1 cellular context compared by ENCODE assay signal in the genomic region with DNA sequence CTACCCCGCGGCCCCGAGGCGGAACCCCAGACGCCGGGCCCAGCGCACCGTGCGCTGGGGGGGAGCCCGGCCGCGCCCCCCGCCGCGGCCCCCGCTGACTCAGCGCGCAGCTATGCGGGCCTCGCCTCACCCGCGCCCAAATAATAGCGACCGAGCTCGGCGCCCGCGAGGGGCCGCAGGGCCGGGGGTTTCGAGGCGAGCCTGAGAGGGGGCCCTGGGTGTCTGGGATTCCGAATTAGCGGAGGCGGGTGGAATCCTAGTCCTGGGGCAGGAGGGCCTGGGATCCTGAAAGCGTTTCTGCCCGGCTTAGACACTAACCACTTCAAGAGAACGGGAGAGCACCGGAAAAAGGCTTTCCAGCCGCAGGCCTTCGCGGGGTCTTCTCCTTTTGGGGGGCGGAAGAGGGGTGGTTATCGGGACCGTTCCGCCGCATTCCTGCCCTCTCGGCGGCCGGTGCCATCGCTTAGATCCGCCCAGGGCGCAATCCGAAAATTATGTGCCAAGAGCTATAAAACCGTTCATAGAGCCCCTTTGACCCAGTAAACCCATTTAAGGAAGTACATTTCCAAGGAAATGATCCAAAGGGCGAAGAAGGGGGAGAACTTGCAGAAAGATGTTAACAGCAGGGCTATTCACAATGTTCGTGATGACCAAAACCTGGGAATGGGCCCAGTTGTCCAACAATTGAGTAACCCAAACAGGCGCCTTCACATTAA.
TF ChIP-seq lines count a peak whose summit lies in the region.

No MANE protein-coding gene starts in this region.

TF ChIP-seq in HepG2, 621 proteins besides CTCF, POLR2A, EP300 and RAD21 (continued from another document and continues in another):
- TF ChIP-seq, protein P1, sequence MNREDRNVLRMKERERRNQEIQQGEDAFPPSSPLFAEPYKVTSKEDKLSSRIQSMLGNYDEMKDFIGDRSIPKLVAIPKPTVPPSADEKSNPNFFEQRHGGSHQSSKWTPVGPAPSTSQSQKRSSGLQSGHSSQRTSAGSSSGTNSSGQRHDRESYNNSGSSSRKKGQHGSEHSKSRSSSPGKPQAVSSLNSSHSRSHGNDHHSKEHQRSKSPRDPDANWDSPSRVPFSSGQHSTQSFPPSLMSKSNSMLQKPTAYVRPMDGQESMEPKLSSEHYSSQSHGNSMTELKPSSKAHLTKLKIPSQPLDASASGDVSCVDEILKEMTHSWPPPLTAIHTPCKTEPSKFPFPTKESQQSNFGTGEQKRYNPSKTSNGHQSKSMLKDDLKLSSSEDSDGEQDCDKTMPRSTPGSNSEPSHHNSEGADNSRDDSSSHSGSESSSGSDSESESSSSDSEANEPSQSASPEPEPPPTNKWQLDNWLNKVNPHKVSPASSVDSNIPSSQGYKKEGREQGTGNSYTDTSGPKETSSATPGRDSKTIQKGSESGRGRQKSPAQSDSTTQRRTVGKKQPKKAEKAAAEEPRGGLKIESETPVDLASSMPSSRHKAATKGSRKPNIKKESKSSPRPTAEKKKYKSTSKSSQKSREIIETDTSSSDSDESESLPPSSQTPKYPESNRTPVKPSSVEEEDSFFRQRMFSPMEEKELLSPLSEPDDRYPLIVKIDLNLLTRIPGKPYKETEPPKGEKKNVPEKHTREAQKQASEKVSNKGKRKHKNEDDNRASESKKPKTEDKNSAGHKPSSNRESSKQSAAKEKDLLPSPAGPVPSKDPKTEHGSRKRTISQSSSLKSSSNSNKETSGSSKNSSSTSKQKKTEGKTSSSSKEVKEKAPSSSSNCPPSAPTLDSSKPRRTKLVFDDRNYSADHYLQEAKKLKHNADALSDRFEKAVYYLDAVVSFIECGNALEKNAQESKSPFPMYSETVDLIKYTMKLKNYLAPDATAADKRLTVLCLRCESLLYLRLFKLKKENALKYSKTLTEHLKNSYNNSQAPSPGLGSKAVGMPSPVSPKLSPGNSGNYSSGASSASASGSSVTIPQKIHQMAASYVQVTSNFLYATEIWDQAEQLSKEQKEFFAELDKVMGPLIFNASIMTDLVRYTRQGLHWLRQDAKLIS (CRISPR knock-in tag; IDR thresholded peaks at IDR 0.05), result peak; percentile 89
- TF ChIP-seq NFKBIZ (CRISPR knock-in tag; IDR thresholded peaks at IDR 0.05) (0 out of 2 replicates have a peak, but pooled peaks have one; percentile 34), ZNF780A (CRISPR knock-in tag; IDR thresholded peaks at IDR 0.05) (no peak), ZNF547 (CRISPR knock-in tag; IDR thresholded peaks at IDR 0.05) (peak; percentile 54), MYC (CRISPR knock-in tag; IDR thresholded peaks at IDR 0.05; ENCODE audit: borderline replicate concordance) (peak; percentile 19; the same call in 1 of the 2 replicates), HNF4G (IDR thresholded peaks at IDR 0.05; ENCODE audit: borderline replicate concordance, low read depth, low read length) (no peak), HNF4G (CRISPR knock-in tag; IDR thresholded peaks at IDR 0.05; ENCODE audit: borderline replicate concordance, low read depth) (peak; percentile 72), ZNF256 (CRISPR knock-in tag; conservative IDR thresholded peaks at IDR 0.05) (no peak), PHF20 (CRISPR knock-in tag; IDR thresholded peaks at IDR 0.05) (no peak), ZNF124 (CRISPR knock-in tag; IDR thresholded peaks at IDR 0.05) (no peak), PHB2 (IDR thresholded peaks at IDR 0.05; ENCODE audit: partially characterized antibody) (no peak), ZNF589 (CRISPR knock-in tag; conservative IDR thresholded peaks at IDR 0.05) (no peak), BCL6 (CRISPR knock-in tag; IDR thresholded peaks at IDR 0.05) (no peak), GABPB1 (CRISPR knock-in tag; IDR thresholded peaks at IDR 0.05) (peak; percentile 66), ISL2 (CRISPR knock-in tag; IDR thresholded peaks at IDR 0.05) (no peak; the same call in 1 of the 2 replicates), NKX3-1 (CRISPR knock-in tag; IDR thresholded peaks at IDR 0.05) (no peak), HNRNPUL1 (IDR thresholded peaks at IDR 0.05; ENCODE audit: low read depth, low read length) (no peak; the same call in 1 of the 2 replicates), ZNF207 (IDR thresholded peaks at IDR 0.05; ENCODE audit: borderline replicate concordance) (no peak), EZH2 (conservative IDR thresholded peaks at IDR 0.05; ENCODE audit: low read depth, low read length) (no peak), ZNF235 (CRISPR knock-in tag; IDR thresholded peaks at IDR 0.05; ENCODE audit: borderline replicate concordance) (no peak), RNF2 (conservative IDR thresholded peaks at IDR 0.05; ENCODE audit: low read depth) (peak; percentile 61; the same call in 1 of the 2 replicates), ZNF225 (CRISPR knock-in tag; IDR thresholded peaks at IDR 0.05) (no peak), ZSCAN22 (CRISPR knock-in tag; IDR thresholded peaks at IDR 0.05) (no peak), MAF1 (CRISPR knock-in tag; IDR thresholded peaks at IDR 0.05; ENCODE audit: borderline replicate concordance) (no peak), ZNF550 (CRISPR knock-in tag; IDR thresholded peaks at IDR 0.05; ENCODE audit: borderline replicate concordance) (no peak), ZNF232 (CRISPR knock-in tag; IDR thresholded peaks at IDR 0.05; ENCODE audit: borderline replicate concordance) (no peak), EED (CRISPR knock-in tag; IDR thresholded peaks at IDR 0.05) (peak; percentile 77; the same call in 1 of the 2 replicates), ZNF775 (CRISPR knock-in tag; IDR thresholded peaks at IDR 0.05; ENCODE audit: borderline replicate concordance) (peak; percentile 75; the same call in 1 of the 2 replicates)
- TF ChIP-seq, protein P2, sequence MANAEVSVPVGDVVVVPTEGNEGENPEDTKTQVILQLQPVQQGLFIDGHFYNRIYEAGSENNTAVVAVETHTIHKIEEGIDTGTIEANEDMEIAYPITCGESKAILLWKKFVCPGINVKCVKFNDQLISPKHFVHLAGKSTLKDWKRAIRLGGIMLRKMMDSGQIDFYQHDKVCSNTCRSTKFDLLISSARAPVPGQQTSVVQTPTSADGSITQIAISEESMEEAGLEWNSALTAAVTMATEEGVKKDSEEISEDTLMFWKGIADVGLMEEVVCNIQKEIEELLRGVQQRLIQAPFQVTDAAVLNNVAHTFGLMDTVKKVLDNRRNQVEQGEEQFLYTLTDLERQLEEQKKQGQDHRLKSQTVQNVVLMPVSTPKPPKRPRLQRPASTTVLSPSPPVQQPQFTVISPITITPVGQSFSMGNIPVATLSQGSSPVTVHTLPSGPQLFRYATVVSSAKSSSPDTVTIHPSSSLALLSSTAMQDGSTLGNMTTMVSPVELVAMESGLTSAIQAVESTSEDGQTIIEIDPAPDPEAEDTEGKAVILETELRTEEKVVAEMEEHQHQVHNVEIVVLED (CRISPR knock-in tag; IDR thresholded peaks at IDR 0.05; ENCODE audit: borderline replicate concordance), result no peak
- TF ChIP-seq, protein P3, sequence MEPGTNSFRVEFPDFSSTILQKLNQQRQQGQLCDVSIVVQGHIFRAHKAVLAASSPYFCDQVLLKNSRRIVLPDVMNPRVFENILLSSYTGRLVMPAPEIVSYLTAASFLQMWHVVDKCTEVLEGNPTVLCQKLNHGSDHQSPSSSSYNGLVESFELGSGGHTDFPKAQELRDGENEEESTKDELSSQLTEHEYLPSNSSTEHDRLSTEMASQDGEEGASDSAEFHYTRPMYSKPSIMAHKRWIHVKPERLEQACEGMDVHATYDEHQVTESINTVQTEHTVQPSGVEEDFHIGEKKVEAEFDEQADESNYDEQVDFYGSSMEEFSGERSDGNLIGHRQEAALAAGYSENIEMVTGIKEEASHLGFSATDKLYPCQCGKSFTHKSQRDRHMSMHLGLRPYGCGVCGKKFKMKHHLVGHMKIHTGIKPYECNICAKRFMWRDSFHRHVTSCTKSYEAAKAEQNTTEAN (CRISPR knock-in tag; conservative IDR thresholded peaks at IDR 0.05), result 0 out of 2 replicates have a peak, but pooled peaks have one; percentile 12
- TF ChIP-seq, protein P4, sequence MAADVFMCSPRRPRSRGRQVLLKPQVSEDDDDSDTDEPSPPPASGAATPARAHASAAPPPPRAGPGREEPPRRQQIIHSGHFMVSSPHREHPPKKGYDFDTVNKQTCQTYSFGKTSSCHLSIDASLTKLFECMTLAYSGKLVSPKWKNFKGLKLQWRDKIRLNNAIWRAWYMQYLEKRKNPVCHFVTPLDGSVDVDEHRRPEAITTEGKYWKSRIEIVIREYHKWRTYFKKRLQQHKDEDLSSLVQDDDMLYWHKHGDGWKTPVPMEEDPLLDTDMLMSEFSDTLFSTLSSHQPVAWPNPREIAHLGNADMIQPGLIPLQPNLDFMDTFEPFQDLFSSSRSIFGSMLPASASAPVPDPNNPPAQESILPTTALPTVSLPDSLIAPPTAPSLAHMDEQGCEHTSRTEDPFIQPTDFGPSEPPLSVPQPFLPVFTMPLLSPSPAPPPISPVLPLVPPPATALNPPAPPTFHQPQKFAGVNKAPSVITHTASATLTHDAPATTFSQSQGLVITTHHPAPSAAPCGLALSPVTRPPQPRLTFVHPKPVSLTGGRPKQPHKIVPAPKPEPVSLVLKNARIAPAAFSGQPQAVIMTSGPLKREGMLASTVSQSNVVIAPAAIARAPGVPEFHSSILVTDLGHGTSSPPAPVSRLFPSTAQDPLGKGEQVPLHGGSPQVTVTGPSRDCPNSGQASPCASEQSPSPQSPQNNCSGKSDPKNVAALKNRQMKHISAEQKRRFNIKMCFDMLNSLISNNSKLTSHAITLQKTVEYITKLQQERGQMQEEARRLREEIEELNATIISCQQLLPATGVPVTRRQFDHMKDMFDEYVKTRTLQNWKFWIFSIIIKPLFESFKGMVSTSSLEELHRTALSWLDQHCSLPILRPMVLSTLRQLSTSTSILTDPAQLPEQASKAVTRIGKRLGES (CRISPR knock-in tag; IDR thresholded peaks at IDR 0.05; ENCODE audit: borderline replicate concordance), result no peak
- TF ChIP-seq, protein P5, sequence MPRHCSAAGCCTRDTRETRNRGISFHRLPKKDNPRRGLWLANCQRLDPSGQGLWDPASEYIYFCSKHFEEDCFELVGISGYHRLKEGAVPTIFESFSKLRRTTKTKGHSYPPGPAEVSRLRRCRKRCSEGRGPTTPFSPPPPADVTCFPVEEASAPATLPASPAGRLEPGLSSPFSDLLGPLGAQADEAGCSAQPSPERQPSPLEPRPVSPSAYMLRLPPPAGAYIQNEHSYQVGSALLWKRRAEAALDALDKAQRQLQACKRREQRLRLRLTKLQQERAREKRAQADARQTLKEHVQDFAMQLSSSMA (CRISPR knock-in tag; IDR thresholded peaks at IDR 0.05), result 0 out of 2 replicates have a peak, but pooled peaks have one; percentile 56
- TF ChIP-seq, protein P6, sequence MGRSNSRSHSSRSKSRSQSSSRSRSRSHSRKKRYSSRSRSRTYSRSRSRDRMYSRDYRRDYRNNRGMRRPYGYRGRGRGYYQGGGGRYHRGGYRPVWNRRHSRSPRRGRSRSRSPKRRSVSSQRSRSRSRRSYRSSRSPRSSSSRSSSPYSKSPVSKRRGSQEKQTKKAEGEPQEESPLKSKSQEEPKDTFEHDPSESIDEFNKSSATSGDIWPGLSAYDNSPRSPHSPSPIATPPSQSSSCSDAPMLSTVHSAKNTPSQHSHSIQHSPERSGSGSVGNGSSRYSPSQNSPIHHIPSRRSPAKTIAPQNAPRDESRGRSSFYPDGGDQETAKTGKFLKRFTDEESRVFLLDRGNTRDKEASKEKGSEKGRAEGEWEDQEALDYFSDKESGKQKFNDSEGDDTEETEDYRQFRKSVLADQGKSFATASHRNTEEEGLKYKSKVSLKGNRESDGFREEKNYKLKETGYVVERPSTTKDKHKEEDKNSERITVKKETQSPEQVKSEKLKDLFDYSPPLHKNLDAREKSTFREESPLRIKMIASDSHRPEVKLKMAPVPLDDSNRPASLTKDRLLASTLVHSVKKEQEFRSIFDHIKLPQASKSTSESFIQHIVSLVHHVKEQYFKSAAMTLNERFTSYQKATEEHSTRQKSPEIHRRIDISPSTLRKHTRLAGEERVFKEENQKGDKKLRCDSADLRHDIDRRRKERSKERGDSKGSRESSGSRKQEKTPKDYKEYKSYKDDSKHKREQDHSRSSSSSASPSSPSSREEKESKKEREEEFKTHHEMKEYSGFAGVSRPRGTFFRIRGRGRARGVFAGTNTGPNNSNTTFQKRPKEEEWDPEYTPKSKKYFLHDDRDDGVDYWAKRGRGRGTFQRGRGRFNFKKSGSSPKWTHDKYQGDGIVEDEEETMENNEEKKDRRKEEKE (IDR thresholded peaks at IDR 0.05), result no peak
- TF ChIP-seq, protein P7, sequence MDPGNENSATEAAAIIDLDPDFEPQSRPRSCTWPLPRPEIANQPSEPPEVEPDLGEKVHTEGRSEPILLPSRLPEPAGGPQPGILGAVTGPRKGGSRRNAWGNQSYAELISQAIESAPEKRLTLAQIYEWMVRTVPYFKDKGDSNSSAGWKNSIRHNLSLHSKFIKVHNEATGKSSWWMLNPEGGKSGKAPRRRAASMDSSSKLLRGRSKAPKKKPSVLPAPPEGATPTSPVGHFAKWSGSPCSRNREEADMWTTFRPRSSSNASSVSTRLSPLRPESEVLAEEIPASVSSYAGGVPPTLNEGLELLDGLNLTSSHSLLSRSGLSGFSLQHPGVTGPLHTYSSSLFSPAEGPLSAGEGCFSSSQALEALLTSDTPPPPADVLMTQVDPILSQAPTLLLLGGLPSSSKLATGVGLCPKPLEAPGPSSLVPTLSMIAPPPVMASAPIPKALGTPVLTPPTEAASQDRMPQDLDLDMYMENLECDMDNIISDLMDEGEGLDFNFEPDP (CRISPR knock-in tag; conservative IDR thresholded peaks at IDR 0.05), result no peak
- TF ChIP-seq, protein P8, sequence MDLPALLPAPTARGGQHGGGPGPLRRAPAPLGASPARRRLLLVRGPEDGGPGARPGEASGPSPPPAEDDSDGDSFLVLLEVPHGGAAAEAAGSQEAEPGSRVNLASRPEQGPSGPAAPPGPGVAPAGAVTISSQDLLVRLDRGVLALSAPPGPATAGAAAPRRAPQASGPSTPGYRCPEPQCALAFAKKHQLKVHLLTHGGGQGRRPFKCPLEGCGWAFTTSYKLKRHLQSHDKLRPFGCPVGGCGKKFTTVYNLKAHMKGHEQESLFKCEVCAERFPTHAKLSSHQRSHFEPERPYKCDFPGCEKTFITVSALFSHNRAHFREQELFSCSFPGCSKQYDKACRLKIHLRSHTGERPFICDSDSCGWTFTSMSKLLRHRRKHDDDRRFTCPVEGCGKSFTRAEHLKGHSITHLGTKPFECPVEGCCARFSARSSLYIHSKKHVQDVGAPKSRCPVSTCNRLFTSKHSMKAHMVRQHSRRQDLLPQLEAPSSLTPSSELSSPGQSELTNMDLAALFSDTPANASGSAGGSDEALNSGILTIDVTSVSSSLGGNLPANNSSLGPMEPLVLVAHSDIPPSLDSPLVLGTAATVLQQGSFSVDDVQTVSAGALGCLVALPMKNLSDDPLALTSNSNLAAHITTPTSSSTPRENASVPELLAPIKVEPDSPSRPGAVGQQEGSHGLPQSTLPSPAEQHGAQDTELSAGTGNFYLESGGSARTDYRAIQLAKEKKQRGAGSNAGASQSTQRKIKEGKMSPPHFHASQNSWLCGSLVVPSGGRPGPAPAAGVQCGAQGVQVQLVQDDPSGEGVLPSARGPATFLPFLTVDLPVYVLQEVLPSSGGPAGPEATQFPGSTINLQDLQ (CRISPR knock-in tag; IDR thresholded peaks at IDR 0.05), result peak; percentile 40; the same call in 1 of the 2 replicates
- TF ChIP-seq, protein P9, sequence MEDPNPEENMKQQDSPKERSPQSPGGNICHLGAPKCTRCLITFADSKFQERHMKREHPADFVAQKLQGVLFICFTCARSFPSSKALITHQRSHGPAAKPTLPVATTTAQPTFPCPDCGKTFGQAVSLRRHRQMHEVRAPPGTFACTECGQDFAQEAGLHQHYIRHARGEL (CRISPR knock-in tag; IDR thresholded peaks at IDR 0.05), result no peak
